In the genomic region with DNA sequence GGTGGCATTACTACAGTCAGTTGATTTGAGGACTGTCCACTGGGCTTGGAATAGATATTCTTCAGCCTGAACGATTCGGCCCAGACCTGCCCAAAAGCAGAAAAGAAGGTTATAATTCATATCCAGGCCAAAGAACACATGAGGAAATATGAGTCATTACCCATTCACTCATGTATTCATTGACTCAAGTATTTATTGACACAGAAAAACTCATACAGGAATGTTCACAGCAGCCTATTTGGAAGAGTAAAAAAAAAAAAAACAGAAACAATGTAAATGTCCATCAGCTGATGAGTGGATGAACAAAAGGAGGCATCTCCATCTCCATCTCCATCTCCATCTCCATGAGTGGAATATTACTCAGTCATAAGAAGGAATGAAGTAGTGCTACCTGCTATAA, we compare ENCODE assay signal across 16 cellular contexts. TPM values are rescaled to one million over a fixed set of nuclear protein-coding genes. Genes with fewer than 3 reads are reported as not detected.
DNase-seq lines count a peak whose midpoint lies in the region; ATAC-seq and TF ChIP-seq lines count a peak whose summit lies in the region.
"Had no signal": no experiment of that assay in that cellular context is flagged by ENCODE, and none has a peak within 500 bp of the region (broad histone marks: within the 10 kb centered on the region; RNA-seq: fewer than 3 reads in every experiment).

No MANE protein-coding gene starts in this region.

- no peak for ATAC-seq in GM19463 (IDR thresholded peaks at IDR 0.05; ENCODE audit: unreplicated experiment)

- H3K4me3 ChIP-seq in epithelial cell of esophagus (ENCODE audit: low read length) = no peak overlapping the region
- H3K4me3 ChIP-seq: neural progenitor cell had no signal

- peak; percentile 47 for DNase-seq in Daoy (ENCODE audit: low read depth)
- peak; percentile 82 for DNase-seq in NCI-H2029 treated with DMSO at 0.1 percent for 48 hours (lab: John Stamatoyannopoulos, UW)
- DNase-seq in epithelial cell of esophagus (ENCODE audit: low read depth) = peak; percentile 88
- peak; percentile 84 to 89 for DNase-seq in lung microvascular endothelial cell (ENCODE audit: low read depth in 2 of 2)
- DNase-seq in NOMO-1 (lab: John Stamatoyannopoulos, UW; ENCODE audit: unreplicated experiment in 2 of 2) = no peak
- no peak for DNase-seq in activated CD4-positive, alpha-beta T cell treated with anti-CD3 and anti-CD28 coated beads, Interleukin-2, amount 50 U/mL, for 4 hours
- no peak for DNase-seq in NCI-H1694 (lab: John Stamatoyannopoulos, UW)
- DNase-seq: amniotic stem cell; endodermal cell; KBM-7; kidney; NCI-H2227 treated with DMSO at 0.1 percent for 48 hours; Right ventricle myocardium superior; stimulated activated CD8-positive, alpha-beta memory T cell treated with anti-CD3 and anti-CD28 coated beads, Interleukin-4, amount 100 ng/mL, for 48 hours had no signal

- TF ChIP-seq CTCF in epithelial cell of esophagus (IDR thresholded peaks at IDR 0.05; ENCODE audit: insufficient read depth, low read depth, low read length, missing control alignments) = no peak

RNA-seq across cellular contexts. Expression of a gene that starts 15.9 kb away (rescaled TPM):
- 0.06 TPM in 1 of 2 replicates, not detected in the other for total RNA-seq in Daoy (2014; rRNA removed; shearing (Covaris generic))
- total RNA-seq in lung microvascular endothelial cell = 0.22 and 0.60 TPM in 2 replicates

RNA-seq across cellular contexts. Expression of a gene that starts 16.4 kb away (rescaled TPM):
- total RNA-seq in Daoy (2014; rRNA removed; shearing (Covaris generic)) = 48.7 and 67.5 TPM in 2 replicates
- 27.8 and 28.3 TPM in 2 replicates for total RNA-seq in lung microvascular endothelial cell

RNA-seq across cellular contexts. Expression of a gene that starts 23.1 kb away (rescaled TPM):
- 0.15 and 0.34 TPM in 2 replicates for total RNA-seq in Daoy (2014; rRNA removed; shearing (Covaris generic))
- total RNA-seq in lung microvascular endothelial cell = 0.22 and 0.40 TPM in 2 replicates

RNA-seq across cellular contexts. Expression of a gene that starts 59.3 kb away (rescaled TPM):
- total RNA-seq in Daoy (2014; rRNA removed; shearing (Covaris generic)) = 3.0 and 3.7 TPM in 2 replicates
- total RNA-seq in lung microvascular endothelial cell = under 0.01 TPM in 2 replicates

Comparison
In these comparisons a context has a peak if more than half of its experiments do, and no peak if none do; other contexts are left out.
1. DNase-seq: peak in Daoy (single experiment), NCI-H2029 treated with DMSO at 0.1 percent for 48 hours (single experiment), epithelial cell of esophagus (single experiment) and lung microvascular endothelial cell (2 of 2); none in NOMO-1 (0 of 2), activated CD4-positive, alpha-beta T cell treated with anti-CD3 and anti-CD28 coated beads, Interleukin-2, amount 50 U/mL, for 4 hours (0 of 2) and NCI-H1694 (single experiment).